ENCODE assay signal across 20 cellular contexts in the genomic region with DNA sequence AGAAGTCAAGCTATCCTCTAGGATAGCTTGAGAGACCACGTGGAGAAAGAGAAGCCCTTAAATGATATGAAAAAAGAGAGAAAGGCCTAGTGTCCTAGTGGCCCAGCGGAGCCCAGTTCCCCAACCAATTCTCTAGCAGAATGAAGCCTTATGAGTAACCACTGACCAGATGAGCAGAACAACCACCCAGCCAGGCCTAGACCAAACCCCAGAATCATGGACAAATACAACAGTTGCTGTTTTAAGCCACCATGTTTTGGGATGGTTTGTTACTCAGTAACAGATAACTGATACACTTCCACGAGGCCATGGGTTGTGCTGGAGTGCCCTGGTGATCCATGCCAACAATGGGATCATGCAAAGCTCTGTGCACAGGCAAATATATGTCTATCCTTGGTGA.
DNase-seq lines count a peak whose midpoint lies in the region; ATAC-seq and TF ChIP-seq lines count a peak whose summit lies in the region.
"Had no signal": no experiment of that assay in that cellular context is flagged by ENCODE, and none has a peak within 500 bp of the region (broad histone marks: within the 10 kb centered on the region; RNA-seq: fewer than 3 reads in every experiment).

No MANE protein-coding gene starts in this region.

- no peaks in the 10 kb centered on the region for H3K27me3 Mint-ChIP-seq in T-helper 17 cell
- H3K27me3 Mint-ChIP-seq in neural crest cell (ENCODE audit: low read depth), result no peaks in the 10 kb centered on the region
- H3K27me3 Mint-ChIP-seq in activated T-cell treated with anti-CD3 and anti-CD28 coated beads, Interleukin-2, amount 50 U/mL, for 4 hours (ENCODE audit: low read depth), result peaks cover 7% of the 10 kb centered on the region
- H3K27me3 Mint-ChIP-seq: CD4-positive, CD25-positive, alpha-beta regulatory T cell had no signal

- H3K4me1 Mint-ChIP-seq in T-helper 17 cell, result peaks cover 5% of the 10 kb centered on the region
- peaks cover 12% of the 10 kb centered on the region for H3K4me1 Mint-ChIP-seq in neural crest cell
- H3K4me1 Mint-ChIP-seq in activated T-cell treated with anti-CD3 and anti-CD28 coated beads, Interleukin-2, amount 50 U/mL, for 4 hours (ENCODE audit: low read depth), result no peaks in the 10 kb centered on the region
- H3K4me1 Mint-ChIP-seq: CD14-positive monocyte; CD4-positive, CD25-positive, alpha-beta regulatory T cell; CD8-positive, alpha-beta memory T cell had no signal

- ATAC-seq in Panc1 (no peak), T-helper 17 cell (no peak)
- ATAC-seq in activated T-cell treated with anti-CD3 and anti-CD28 coated beads, Interleukin-2, amount 50 U/mL, for 4 hours, result no peak
- ATAC-seq: GM12878 had no signal

- no TSS peak for BruUV-seq in Panc1 (replicated peaks; lab: Mats Ljungman, UMichigan)

- H3K4me3 Mint-ChIP-seq in T-helper 17 cell (peak overlapping the region; percentile 53), neural crest cell (no peak overlapping the region)
- H3K4me3 Mint-ChIP-seq in activated T-cell treated with anti-CD3 and anti-CD28 coated beads, Interleukin-2, amount 50 U/mL, for 4 hours, result no peak overlapping the region
- H3K4me3 Mint-ChIP-seq: CD14-positive monocyte; CD4-positive, alpha-beta memory T cell; CD4-positive, CD25-positive, alpha-beta regulatory T cell; CD8-positive, alpha-beta memory T cell had no signal

- TF ChIP-seq CTCF in Panc1 (IDR thresholded peaks at IDR 0.05) (no peak), neural crest cell (conservative IDR thresholded peaks at IDR 0.05) (no peak), ascending aorta (IDR thresholded peaks at IDR 0.05) (no peak), WERI-Rb-1 (IDR thresholded peaks at IDR 0.05; ENCODE audit: low read depth, low read length) (no peak)

- H3K36me3 ChIP-seq in Panc1 (ENCODE audit: control insufficient read depth, insufficient read depth, low read length), result no peaks in the 10 kb centered on the region
- H3K36me3 ChIP-seq in ascending aorta, result no peaks in the 10 kb centered on the region
- H3K36me3 ChIP-seq in WERI-Rb-1, result no peaks in the 10 kb centered on the region
- H3K36me3 ChIP-seq: BE2C, BLaER1 had no signal

- POLR2A ChIA-PET in Panc1 (lab: Charles Lee), result no interaction called here

- H3K27ac ChIP-seq in Panc1 (ENCODE audit: low read length) (peak overlapping the region; percentile 79), ascending aorta (no peak overlapping the region), WERI-Rb-1 (no peak overlapping the region)
- H3K27ac ChIP-seq: BLaER1 had no signal

- H3K4me3 ChIP-seq in Panc1 (ENCODE audit: low read depth in 2 of 2, low read length in 2 of 2) (no peak overlapping the region), ascending aorta (no peak overlapping the region), WERI-Rb-1 (ENCODE audit: low read depth, low read length) (no peak overlapping the region)
- H3K4me3 ChIP-seq: BLaER1, GM12878 had no signal

- peaks cover 3% of the 10 kb centered on the region for H3K9me3 Mint-ChIP-seq in neural crest cell
- no peaks in the 10 kb centered on the region for H3K9me3 Mint-ChIP-seq in activated T-cell treated with anti-CD3 and anti-CD28 coated beads, Interleukin-2, amount 50 U/mL, for 4 hours

- H3K9me3 ChIP-seq in Panc1 (ENCODE audit: control insufficient read depth, insufficient read depth, low read depth, low read length) (no peaks in the 10 kb centered on the region), T-helper 17 cell (ENCODE audit: control insufficient read depth, low read length, poor library complexity, severe bottlenecking) (no peaks in the 10 kb centered on the region), ascending aorta (no peaks in the 10 kb centered on the region), WERI-Rb-1 (ENCODE audit: severe bottlenecking) (no peaks in the 10 kb centered on the region)
- H3K9me3 ChIP-seq: BLaER1 had no signal

- H3K27ac Mint-ChIP-seq in T-helper 17 cell (no peak overlapping the region), neural crest cell (ENCODE audit: unreplicated experiment) (peak overlapping the region; percentile 27)
- H3K27ac Mint-ChIP-seq: CD14-positive monocyte; CD4-positive, alpha-beta memory T cell; CD8-positive, alpha-beta memory T cell had no signal

- H3K36me3 Mint-ChIP-seq in T-helper 17 cell (ENCODE audit: low read depth) (peaks cover 3% of the 10 kb centered on the region), neural crest cell (ENCODE audit: low read depth) (no peaks in the 10 kb centered on the region)
- H3K36me3 Mint-ChIP-seq in activated T-cell treated with anti-CD3 and anti-CD28 coated beads, Interleukin-2, amount 50 U/mL, for 4 hours (ENCODE audit: insufficient read depth), result no peaks in the 10 kb centered on the region
- H3K36me3 Mint-ChIP-seq: CD14-positive monocyte; CD4-positive, alpha-beta memory T cell; CD4-positive, CD25-positive, alpha-beta regulatory T cell; CD8-positive, alpha-beta memory T cell had no signal

- CTCF ChIA-PET in Panc1 (lab: Charles Lee), result no interaction called here

- H3K4me1 ChIP-seq in Panc1 (ENCODE audit: control insufficient read depth, insufficient read depth, low read length), result peaks cover 79% of the 10 kb centered on the region
- peaks cover 0 to 10% of the 10 kb centered on the region in 2 donors for H3K4me1 ChIP-seq in ascending aorta
- H3K4me1 ChIP-seq: BE2C, BLaER1 had no signal

- intact Hi-C loops in Panc1 (cut with micrococcal nuclease; ENCODE audit: unreplicated experiment) (no loop called here), ascending aorta (cut with DNase I) (no loop called here)

- in situ Hi-C loops in Panc1 (cut with HindIII; ENCODE audit: low pct_unique_long_range_greater_than_20kb, low sequenced_read_pairs), result loop anchor here (25.0 kb wide), 1 partner anchor 361 kb away; no protein-coding TSS in a partner anchor

- H3K27me3 ChIP-seq in Panc1 (ENCODE audit: control insufficient read depth, insufficient read depth, low read length) (no peaks in the 10 kb centered on the region), ascending aorta (no peaks in the 10 kb centered on the region), WERI-Rb-1 (ENCODE audit: insufficient read depth, low read depth, severe bottlenecking) (peaks cover 3% of the 10 kb centered on the region)
- H3K27me3 ChIP-seq: BE2C, BLaER1 had no signal

- DNase-seq in Panc1 (ENCODE audit: low read depth, low spot score), result no peak
- DNase-seq in T-helper 17 cell, result no peak
- no peak for DNase-seq in neural crest cell (ENCODE audit: low read depth, low spot score)
- DNase-seq in ascending aorta (ENCODE audit: low spot score in 2 of 2), result no peak
- no peak for DNase-seq in WERI-Rb-1
- DNase-seq in activated T-cell treated with anti-CD3 and anti-CD28 coated beads, Interleukin-2, amount 50 U/mL, for 4 hours, result no peak
- DNase-seq: 8988T; ACHN; BE2C; C1 segment of cervical spinal cord; CD4-positive, alpha-beta memory T cell; CD4-positive, CD25-positive, alpha-beta regulatory T cell; CD8-positive, alpha-beta memory T cell; DMS 273 treated with DMSO at 0.1 percent for 48 hours; DND-41; EL; GDM1 had no signal
